In the genomic region with DNA sequence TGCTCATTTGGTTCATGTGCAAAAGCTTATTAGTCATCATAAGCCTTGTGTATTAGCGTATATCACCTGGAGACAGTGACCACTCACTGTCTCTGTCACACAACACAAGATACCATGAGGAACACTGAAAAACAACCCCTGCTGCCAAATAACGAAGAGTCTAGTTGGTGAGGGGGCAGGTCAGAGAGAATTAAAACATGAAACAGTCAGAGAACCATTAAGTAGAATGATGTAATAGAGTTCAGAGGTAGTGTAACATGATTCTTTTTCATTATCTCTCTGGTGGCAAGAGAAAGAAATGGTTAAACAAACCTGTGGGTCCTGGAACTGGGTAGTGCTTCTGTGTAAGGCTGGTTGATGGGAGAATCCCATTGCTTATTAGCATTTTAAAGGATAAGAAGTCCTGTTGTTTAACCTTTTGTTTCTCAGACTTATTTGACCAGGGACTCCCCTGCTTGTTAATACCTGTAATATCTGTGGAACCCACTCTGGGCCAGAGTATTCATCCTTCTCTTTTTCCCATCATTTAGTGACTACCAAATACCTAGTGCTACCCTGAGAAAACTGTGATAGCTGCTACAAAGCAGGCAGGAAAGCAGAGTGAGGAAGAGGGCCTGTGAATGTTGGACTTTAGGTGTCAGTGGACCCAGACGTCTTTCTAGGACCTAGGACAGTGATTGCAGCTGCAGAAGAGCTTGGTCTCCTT, we compare ENCODE assay signal across 1 cellular context.
TF ChIP-seq lines count a peak whose summit lies in the region.

No MANE protein-coding gene starts in this region.

TF ChIP-seq in IMR-90, 13 proteins besides CTCF, POLR2A, EP300 and RAD21:
- TF ChIP-seq RCOR1 (IDR thresholded peaks at IDR 0.05; ENCODE audit: insufficient replicate concordance, low read length) = no peak
- TF ChIP-seq MAFK (IDR thresholded peaks at IDR 0.05; ENCODE audit: low read depth, low read length) = no peak
- no peak for TF ChIP-seq NFE2L2 (IDR thresholded peaks at IDR 0.05; ENCODE audit: low read depth, low read length)
- no peak for TF ChIP-seq MXI1 (IDR thresholded peaks at IDR 0.05; ENCODE audit: borderline replicate concordance, low read depth, low read length)
- TF ChIP-seq, protein P1, sequence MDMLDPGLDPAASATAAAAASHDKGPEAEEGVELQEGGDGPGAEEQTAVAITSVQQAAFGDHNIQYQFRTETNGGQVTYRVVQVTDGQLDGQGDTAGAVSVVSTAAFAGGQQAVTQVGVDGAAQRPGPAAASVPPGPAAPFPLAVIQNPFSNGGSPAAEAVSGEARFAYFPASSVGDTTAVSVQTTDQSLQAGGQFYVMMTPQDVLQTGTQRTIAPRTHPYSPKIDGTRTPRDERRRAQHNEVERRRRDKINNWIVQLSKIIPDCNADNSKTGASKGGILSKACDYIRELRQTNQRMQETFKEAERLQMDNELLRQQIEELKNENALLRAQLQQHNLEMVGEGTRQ (IDR thresholded peaks at IDR 0.05; ENCODE audit: low read depth, low read length) = no peak
- TF ChIP-seq, protein P2, sequence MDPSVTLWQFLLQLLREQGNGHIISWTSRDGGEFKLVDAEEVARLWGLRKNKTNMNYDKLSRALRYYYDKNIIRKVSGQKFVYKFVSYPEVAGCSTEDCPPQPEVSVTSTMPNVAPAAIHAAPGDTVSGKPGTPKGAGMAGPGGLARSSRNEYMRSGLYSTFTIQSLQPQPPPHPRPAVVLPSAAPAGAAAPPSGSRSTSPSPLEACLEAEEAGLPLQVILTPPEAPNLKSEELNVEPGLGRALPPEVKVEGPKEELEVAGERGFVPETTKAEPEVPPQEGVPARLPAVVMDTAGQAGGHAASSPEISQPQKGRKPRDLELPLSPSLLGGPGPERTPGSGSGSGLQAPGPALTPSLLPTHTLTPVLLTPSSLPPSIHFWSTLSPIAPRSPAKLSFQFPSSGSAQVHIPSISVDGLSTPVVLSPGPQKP (IDR thresholded peaks at IDR 0.05; ENCODE audit: borderline replicate concordance, low read depth, low read length) = no peak
- TF ChIP-seq CEBPB (IDR thresholded peaks at IDR 0.05; ENCODE audit: low read depth, low read length) = no peak
- no peak for TF ChIP-seq BHLHE40 (IDR thresholded peaks at IDR 0.05; ENCODE audit: low read depth, low read length)
- no peak for TF ChIP-seq CHD1 (IDR thresholded peaks at IDR 0.05; ENCODE audit: low read depth, low read length)
- no peak for TF ChIP-seq MAZ (IDR thresholded peaks at IDR 0.05; ENCODE audit: borderline replicate concordance, low read depth, low read length)
- no peak for TF ChIP-seq RFX5 (IDR thresholded peaks at IDR 0.05; ENCODE audit: low read depth, low read length)
- no peak for TF ChIP-seq FOS (IDR thresholded peaks at IDR 0.05; ENCODE audit: low read depth, low read length)
